20 cellular contexts compared by ENCODE assay signal in the genomic region with DNA sequence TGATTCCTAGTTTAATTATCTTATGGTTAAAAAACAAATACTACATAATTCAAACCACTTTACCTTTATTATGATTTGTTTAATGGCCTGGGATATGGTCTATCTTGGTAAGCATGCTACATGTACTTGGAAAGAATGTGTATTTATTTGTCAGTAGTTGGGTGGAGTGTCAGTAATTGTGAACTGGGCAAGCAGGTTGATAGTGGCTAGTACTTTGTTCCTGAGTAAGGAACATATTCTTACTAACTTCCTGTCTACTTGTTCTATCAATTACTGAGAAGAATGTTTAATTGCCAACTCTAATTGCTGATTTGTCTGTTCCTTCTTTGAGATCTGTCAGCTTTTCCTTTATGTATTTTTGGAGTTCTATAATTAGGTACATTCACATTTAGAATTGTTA. TPM values are rescaled to one million over a fixed set of nuclear protein-coding genes. Genes with fewer than 3 reads are reported as not detected.
DNase-seq lines count a peak whose midpoint lies in the region; ATAC-seq, FAIRE-seq and TF ChIP-seq lines count a peak whose summit lies in the region.
"Had no signal": no experiment of that assay in that cellular context is flagged by ENCODE, and none has a peak within 500 bp of the region (broad histone marks: within the 10 kb centered on the region; RNA-seq: fewer than 3 reads in every experiment).

No MANE protein-coding gene starts in this region.

- H3K9ac ChIP-seq in keratinocyte (ENCODE audit: control insufficient read depth, extremely low read depth, insufficient read depth, low read length) (no peak overlapping the region), HepG2 (ENCODE audit: insufficient read depth, low read depth, low read length) (no peak overlapping the region)

- TF ChIP-seq RAD21 in HepG2 (CRISPR knock-in tag; IDR thresholded peaks at IDR 0.05) = no peak

- POLR2A ChIA-PET in HepG2 (lab: Yijun Ruan, JAX) = no interaction called here

- TF ChIP-seq EP300 in HepG2 (IDR thresholded peaks at IDR 0.05; ENCODE audit: low read depth in 2 of 2, low read length in 2 of 2) = no peak
- no peak for TF ChIP-seq EP300 in HepG2 (CRISPR knock-in tag; IDR thresholded peaks at IDR 0.05; ENCODE audit: borderline replicate concordance)

- H3K79me2 ChIP-seq in keratinocyte (ENCODE audit: control insufficient read depth, insufficient read depth, low read length) (no peaks in the 10 kb centered on the region), HepG2 (ENCODE audit: insufficient read depth, low read length) (no peaks in the 10 kb centered on the region)

- dilution Hi-C loops in keratinocyte (cut with MboI; ENCODE audit: extremely low pct_ligation_motif_present, low sequenced_read_pairs) = no loop called here

- peak; percentile 76 for FAIRE-seq in colon (lab: Jason Lieb, UNC)
- FAIRE-seq in keratinocyte (lab: Jason Lieb, UNC) = peak; percentile 52
- no peak for FAIRE-seq in HepG2 (lab: Jason Lieb, UNC)
- FAIRE-seq: GM12878 had no signal

- BruUV-seq in HepG2 (replicated peaks; lab: Mats Ljungman, UMichigan) = no TSS peak

- no peaks in the 10 kb centered on the region for H3K9me1 ChIP-seq in keratinocyte (ENCODE audit: control insufficient read depth, extremely low read depth, insufficient read depth, low read length)

- H3K4me3 ChIP-seq in Peyer's patch (no peak overlapping the region), keratinocyte (ENCODE audit: control insufficient read depth in 2 of 3, extremely low read depth in 1 of 3, insufficient read depth in 2 of 3, low read depth in 1 of 3, low read length in 3 of 3) (no peak overlapping the region), HepG2 (replicated peaks in 1 of 3; ENCODE audit: insufficient read depth in 1 of 3, low read depth in 2 of 3, low read length in 3 of 3) (no peak overlapping the region)
- H3K4me3 ChIP-seq: GM12878, GM23338 had no signal

- TF ChIP-seq POLR2A in Peyer's patch (IDR thresholded peaks at IDR 0.05) = no peak
- no peak for TF ChIP-seq POLR2A in HepG2 (IDR thresholded peaks at IDR 0.05; ENCODE audit: insufficient read depth in 1 of 2, low read depth in 2 of 2, low read length in 2 of 2)

- CTCF ChIA-PET in HepG2 (lab: Yijun Ruan, JAX; ENCODE audit: low intra/inter-chr PET ratio, low total read pairs) = no interaction called here

- TF ChIP-seq CTCF in Peyer's patch (IDR thresholded peaks at IDR 0.05) (no peak), keratinocyte (optimal IDR thresholded peaks at IDR 0.05 in 1 of 3, IDR thresholded peaks at IDR 0.05 in 1 of 3, conservative IDR thresholded peaks at IDR 0.05 in 1 of 3; ENCODE audit: extremely low read depth in 1 of 3, insufficient read depth in 2 of 3, low read length in 3 of 3) (no peak), HepG2 (CRISPR knock-in tag; IDR thresholded peaks at IDR 0.05) (no peak)

- H3K27me3 ChIP-seq in Peyer's patch (no peaks in the 10 kb centered on the region), keratinocyte (ENCODE audit: control insufficient read depth, extremely low read depth, insufficient read depth, low read length) (no peaks in the 10 kb centered on the region), HepG2 (ENCODE audit: control insufficient read depth in 1 of 2, insufficient read depth in 2 of 2, low read length in 2 of 2) (no peaks in the 10 kb centered on the region)

- intact Hi-C loops in HepG2 (cut with micrococcal nuclease; ENCODE audit: unreplicated experiment) = no loop called here

- H3K36me3 ChIP-seq in Peyer's patch = no peaks in the 10 kb centered on the region
- no peaks in the 10 kb centered on the region for H3K36me3 ChIP-seq in keratinocyte (ENCODE audit: control insufficient read depth in 2 of 2, extremely low read depth in 1 of 2, insufficient read depth in 2 of 2, low read length in 2 of 2)
- no peaks in the 10 kb centered on the region for H3K36me3 ChIP-seq in HepG2 (replicated peaks in 1 of 2; ENCODE audit: control insufficient read depth in 1 of 2, insufficient read depth in 2 of 2, low read length in 2 of 2)

- peak overlapping the region in 3 of 4 donors; percentile 1 to 76 (median 71) for H3K27ac ChIP-seq in Peyer's patch
- H3K27ac ChIP-seq in keratinocyte (ENCODE audit: control insufficient read depth, insufficient read depth, low read length) = peak overlapping the region; percentile 89
- H3K27ac ChIP-seq in substantia nigra (ENCODE audit: low read depth, low read length, poor library complexity, severe bottlenecking) = peak overlapping the region; percentile 89
- no peak overlapping the region for H3K27ac ChIP-seq in HepG2 (ENCODE audit: extremely low read length, insufficient read depth, low read length)
- H3K27ac ChIP-seq: C4-2B had no signal

- H4K20me1 ChIP-seq in keratinocyte (ENCODE audit: control insufficient read depth, extremely low read depth, insufficient read depth, low read length) (no peaks in the 10 kb centered on the region), HepG2 (ENCODE audit: insufficient read depth, low read length) (no peaks in the 10 kb centered on the region)

- H3K9me3 ChIP-seq in Peyer's patch (no peaks in the 10 kb centered on the region), keratinocyte (ENCODE audit: control insufficient read depth, low read depth, low read length) (no peaks in the 10 kb centered on the region), HepG2 (ENCODE audit: low read length) (no peaks in the 10 kb centered on the region)

- peaks cover 0 to 18% (median 0%) of the 10 kb centered on the region in 4 donors for H3K4me1 ChIP-seq in Peyer's patch
- peaks cover 23% of the 10 kb centered on the region for H3K4me1 ChIP-seq in keratinocyte (ENCODE audit: control insufficient read depth, extremely low read depth, insufficient read depth, low read length)
- no peaks in the 10 kb centered on the region for H3K4me1 ChIP-seq in HepG2 (ENCODE audit: insufficient read depth, low read length)

- ATAC-seq in HG02885 (IDR thresholded peaks at IDR 0.05; ENCODE audit: poor library complexity, unreplicated experiment) (no peak), HepG2 (no peak), GM19395 (IDR thresholded peaks at IDR 0.05; ENCODE audit: unreplicated experiment) (no peak)
- ATAC-seq: GM12878, GM23338 had no signal

- H2AFZ ChIP-seq in keratinocyte (ENCODE audit: control insufficient read depth, low read length) (peak overlapping the region; percentile 48), HepG2 (ENCODE audit: low read length) (no peak overlapping the region)
- H2AFZ ChIP-seq: GM23338 had no signal

- in situ Hi-C loops in HepG2 (cut with HindIII; ENCODE audit: extremely low pct_ligation_motif_present, low pct_unique_long_range_greater_than_20kb) = no loop called here

- DNase-seq in Peyer's patch = peak in 1 of 3 donors; percentile 42
- DNase-seq in keratinocyte (ENCODE audit: low read depth, low spot score) = no peak
- no peak for DNase-seq in substantia nigra (lab: John Stamatoyannopoulos, UW)
- no peak for DNase-seq in LoVo (ENCODE audit: low spot score)
- no peak for DNase-seq in HepG2 (ENCODE audit: low spot score)
- DNase-seq: DMS 273 treated with DMSO at 0.1 percent for 48 hours, GDM1, KG1, NCI-H1092, NCI-H146, NCI-H2081, NCI-H510A had no signal

- H3K4me2 ChIP-seq in keratinocyte (ENCODE audit: control insufficient read depth, extremely low read depth, insufficient read depth, low read depth, low read length) (peak overlapping the region; percentile 3), HepG2 (ENCODE audit: low read depth, low read length) (no peak overlapping the region)
- H3K4me2 ChIP-seq: GM23338 had no signal

TF ChIP-seq in HepG2, 621 proteins besides CTCF, POLR2A, EP300 and RAD21 (continues in another document):
- no peak for TF ChIP-seq KLF15 (CRISPR knock-in tag; IDR thresholded peaks at IDR 0.05; ENCODE audit: borderline replicate concordance)
- TF ChIP-seq MED8 (CRISPR knock-in tag; IDR thresholded peaks at IDR 0.05; ENCODE audit: insufficient replicate concordance) = no peak
- TF ChIP-seq NFIB (CRISPR knock-in tag; IDR thresholded peaks at IDR 0.05; ENCODE audit: borderline replicate concordance) = no peak
- TF ChIP-seq ZNF230 (CRISPR knock-in tag; IDR thresholded peaks at IDR 0.05) = no peak

RNA-seq across cellular contexts. Expression of a gene that starts 49.2 kb away (rescaled TPM):
- 10 to 100 TPM; 33.0 to 68.5 (median 40.8) TPM for total RNA-seq in Peyer's patch
- polyA plus RNA-seq in keratinocyte = 3.3 to 3.6 TPM (median 3.5 TPM) in 3 replicates
- 32.8 TPM for polyA plus RNA-seq in keratinocyte (2011; ENCODE audit: low read depth)
- polyA plus RNA-seq in keratinocyte (2011; cell fraction: cytosol; rRNA removed) = 3.0 and 3.2 TPM in 2 replicates
- 12.1 and 13.2 TPM in 2 replicates for polyA plus RNA-seq in keratinocyte (2011; cell fraction: nucleus; rRNA removed)
- 2.9 and 41.9 TPM in 2 replicates for polyA plus RNA-seq in keratinocyte (2012; ENCODE audit: low replicate concordance)
- 4.9 to 6.8 TPM (median 6.3 TPM) in 3 replicates for polyA minus RNA-seq in keratinocyte
- 4.2 TPM for polyA minus RNA-seq in keratinocyte (2011; cell fraction: cytosol; rRNA and poly(A)+ RNA removed)
- 13.3 and 14.7 TPM in 2 replicates for polyA minus RNA-seq in keratinocyte (2011; cell fraction: nucleus; rRNA and poly(A)+ RNA removed)
- not detected in 2 replicates for total RNA-seq in HepG2 (2016; rRNA removed; fragmentation: Illumina TruSeq; extraction: Trizol)
- total RNA-seq in HepG2 (2016; cell fraction: cytosol; rRNA removed; fragmentation: Illumina TruSeq; extraction: Trizol; ENCODE audit: low read depth) = not detected in 2 replicates
- total RNA-seq in HepG2 (2016; cell fraction: insoluble cytoplasmic fraction; rRNA removed; fragmentation: Illumina TruSeq; extraction: Trizol) = not detected in 2 replicates
- total RNA-seq in HepG2 (2016; cell fraction: membrane; rRNA removed; fragmentation: Illumina TruSeq; extraction: Trizol) = not detected in 2 replicates
- total RNA-seq in HepG2 (2016; cell fraction: nucleus; rRNA removed; fragmentation: Illumina TruSeq; extraction: Trizol) = not detected in 2 replicates
- polyA plus RNA-seq in HepG2 (2011; rRNA removed) = 0.04 and 0.10 TPM in 2 replicates
- 0.08 TPM in 2 replicates for polyA plus RNA-seq in HepG2 (2011; cell fraction: cytosol; rRNA removed)
- 0.06 and 0.12 TPM in 2 replicates for polyA plus RNA-seq in HepG2 (2011; cell fraction: nucleus; rRNA removed)
- polyA plus RNA-seq in HepG2 (2012) = 0.09 TPM in 1 of 2 replicates, not detected in the other
- not detected in 2 replicates for polyA plus RNA-seq in HepG2 (2016; cell fraction: cytosol; fragmentation: Illumina TruSeq; extraction: Trizol; ENCODE audit: low read depth)
- polyA plus RNA-seq in HepG2 (2016; cell fraction: insoluble cytoplasmic fraction; fragmentation: Illumina TruSeq; extraction: Trizol; ENCODE audit: low read depth) = not detected in 2 replicates
- not detected in 2 replicates for polyA plus RNA-seq in HepG2 (2016; cell fraction: membrane; fragmentation: Illumina TruSeq; extraction: Trizol; ENCODE audit: low read depth)
- polyA plus RNA-seq in HepG2 (2016; cell fraction: nucleus; fragmentation: Illumina TruSeq; extraction: Trizol; ENCODE audit: insufficient read depth, low read depth) = not detected in 2 replicates
- 0.10 and 7.4 TPM in 2 replicates for polyA minus RNA-seq in HepG2 (2011; rRNA and poly(A)+ RNA removed; ENCODE audit: low replicate concordance)
- 0.97 TPM in 1 of 2 replicates, not detected in the other for polyA minus RNA-seq in HepG2 (2011; cell fraction: cytosol; rRNA and poly(A)+ RNA removed)
- not detected in 2 replicates for polyA minus RNA-seq in HepG2 (2011; cell fraction: nucleus; rRNA and poly(A)+ RNA removed)
- total RNA-seq: M059J, RPMI7951 had no signal

Comparison
In these comparisons a context has a peak if more than half of its experiments do, and no peak if none do; other contexts are left out.
1. RNA of a gene that starts 49.2 kb away (total RNA-seq): 33.0 to 68.5 TPM in Peyer's patch; not detected in HepG2; every median in the first group is over 10 times any median in the second.